Comparison of ENCODE assay signal across 13 cellular contexts in genomic region chr2:42874838-42875801, GRCh38.
A peak's percentile ranks its signal among the peaks of the same experiment; 100 is the strongest.
DNase-seq lines count a peak whose midpoint lies in the region; ATAC-seq, FAIRE-seq and TF ChIP-seq lines count a peak whose summit lies in the region.
"Had no signal": no experiment of that assay in that cellular context is flagged by ENCODE, and none has a peak within 500 bp of the region (broad histone marks: within the 10 kb centered on the region; RNA-seq: fewer than 3 reads in every experiment).

No MANE protein-coding gene starts in this region.

- no peak for FAIRE-seq in A549 (lab: Jason Lieb, UNC)
- FAIRE-seq: A204.1 had no signal

- no peak for TF ChIP-seq RAD21 in A549 (conservative IDR thresholded peaks at IDR 0.05 in 1 of 2, IDR thresholded peaks at IDR 0.05 in 1 of 2)

- no peak for TF ChIP-seq CTCF in A549 (IDR thresholded peaks at IDR 0.05)

- H3K9ac ChIP-seq in duodenal mucosa (ENCODE audit: low read depth in 1 of 2, low read length in 2 of 2): no peak overlapping the region

- H3K4me2 ChIP-seq in A549: no peak overlapping the region

- H3K27me3 ChIP-seq in duodenal mucosa (ENCODE audit: control insufficient read depth in 1 of 2, insufficient read depth in 2 of 2, low read length in 2 of 2): no peaks in the 10 kb centered on the region
- no peaks in the 10 kb centered on the region for H3K27me3 ChIP-seq in layer of hippocampus (ENCODE audit: control insufficient read depth, insufficient read depth, low read length)

- 93% methylated on average over 21 of the region's 22 CpGs for WGBS in A549 (ENCODE audit: missing lambda C conversion rate)

- no peaks in the 10 kb centered on the region for H3K4me1 ChIP-seq in A549
- peaks cover 16 to 17% of the 10 kb centered on the region in 2 donors for H3K4me1 ChIP-seq in duodenal mucosa (ENCODE audit: control insufficient read depth in 1 of 2, insufficient read depth in 2 of 2, low read length in 2 of 2)

- no peak overlapping the region for H3K4me3 ChIP-seq in A549
- no peak overlapping the region for H3K4me3 ChIP-seq in duodenal mucosa (ENCODE audit: low read depth in 1 of 2, low read length in 2 of 2)

- peak; percentile 19; the same call in 1 of the 2 replicates for TF ChIP-seq POLR2A in A549 (IDR thresholded peaks at IDR 0.05; ENCODE audit: low read length)

- no peak for DNase-seq in A549 (ENCODE audit: low read depth in 1 of 2, low spot score in 1 of 2)
- peak; percentile 88 for DNase-seq in posterior vena cava (ENCODE audit: low spot score)
- DNase-seq in NCI-H446 (lab: John Stamatoyannopoulos, UW): no peak
- no peak for DNase-seq in stimulated activated CD4-positive, alpha-beta T cell treated with anti-CD3 and anti-CD28 coated beads, Interleukin-1b, Interleukin-23, amount 100 ng/mL, for 48 hours
- DNase-seq: activated CD4-positive, alpha-beta T cell treated with anti-CD3 and anti-CD28 coated beads for 48 hours; activated effector memory CD4-positive, alpha-beta T cell treated with anti-CD3 and anti-CD28 coated beads, Interleukin-2, amount 50 U/mL, for 16 hours; NCI-H1436 treated with DMSO at 0.1 percent for 48 hours; stimulated activated naive CD4-positive, alpha-beta T cell had no signal

- TF ChIP-seq EP300 in A549 (IDR thresholded peaks at IDR 0.05): no peak

- CTCF ChIA-PET in A549 (lab: Yijun Ruan, JAX): interaction anchor here (0.6 to 11.1 kb wide), 6 partner anchors 9 to 461 kb away, joined by 3 to 59 read pairs (median 4); no protein-coding TSS in a partner anchor

- H3K27ac ChIP-seq in A549: no peak overlapping the region
- H3K27ac ChIP-seq in duodenal mucosa (ENCODE audit: low read depth, low read length): peak overlapping the region; percentile 52
- H3K27ac ChIP-seq in layer of hippocampus (ENCODE audit: low read depth, low read length): peak overlapping the region; percentile 71

- H3K9me3 ChIP-seq in A549: no peaks in the 10 kb centered on the region; the same call in 2 of the 3 replicates
- no peaks in the 10 kb centered on the region for H3K9me3 ChIP-seq in duodenal mucosa (ENCODE audit: control insufficient read depth in 1 of 2, low read length in 2 of 2)

- ATAC-seq in A549 (no peak), GM19455 (IDR thresholded peaks at IDR 0.05; ENCODE audit: unreplicated experiment) (no peak), HG02763 (IDR thresholded peaks at IDR 0.05; ENCODE audit: unreplicated experiment) (no peak)

- intact Hi-C loops in posterior vena cava (cut with DNase I): loop anchor here in 1 of 2 donors (5.0 kb wide), 2 partner anchors 32 to 47 kb away; no protein-coding TSS in a partner anchor

- POLR2A ChIA-PET in A549 (lab: Yijun Ruan, JAX): no interaction called here

- no peaks in the 10 kb centered on the region for H3K36me3 ChIP-seq in duodenal mucosa (ENCODE audit: control insufficient read depth in 1 of 2, insufficient read depth in 2 of 2, low read length in 2 of 2)

TF ChIP-seq in A549, 52 proteins besides CTCF, POLR2A, EP300 and RAD21:
- no peak for TF ChIP-seq RFX5 (IDR thresholded peaks at IDR 0.05)
- no peak for TF ChIP-seq PHF8 (IDR thresholded peaks at IDR 0.05; ENCODE audit: borderline replicate concordance, low read depth)
- TF ChIP-seq ELK1 (IDR thresholded peaks at IDR 0.05; ENCODE audit: low read depth, low read length): no peak
- TF ChIP-seq JUN (IDR thresholded peaks at IDR 0.05): no peak

Comparison
In these comparisons a context has a peak if more than half of its experiments do, and no peak if none do; other contexts are left out.
1. H3K27ac ChIP-seq: peak in duodenal mucosa (single experiment) and layer of hippocampus (single experiment); none in A549 (0 of 2).